Comparison of ENCODE assay signal across 19 cellular contexts in genomic region chr13:35365885-35366284, GRCh38.
A peak's percentile ranks its signal among the peaks of the same experiment; 100 is the strongest.
DNase-seq lines count a peak whose midpoint lies in the region; FAIRE-seq and TF ChIP-seq lines count a peak whose summit lies in the region.
"Had no signal": no experiment of that assay in that cellular context is flagged by ENCODE, and none has a peak within 500 bp of the region (broad histone marks: within the 10 kb centered on the region; RNA-seq: fewer than 3 reads in every experiment).

No MANE protein-coding gene starts in this region.

- POLR2A ChIA-PET in HEK293T (lab: Yijun Ruan, JAX), result no interaction called here

- in situ Hi-C loops in GM13976 (cut with MboI; ENCODE audit: low sequenced_read_pairs, unreplicated experiment), result no loop called here
- in situ Hi-C loops in GM13977 (cut with MboI; ENCODE audit: low pct_unique_long_range_greater_than_20kb, low sequenced_read_pairs, unreplicated experiment), result no loop called here

- CTCF ChIA-PET in HEK293T (lab: Yijun Ruan, JAX), result no interaction called here

- TF ChIP-seq CTCF in D721Med (IDR thresholded peaks at IDR 0.05; ENCODE audit: insufficient read depth, missing control alignments) (no peak), GM13976 (IDR thresholded peaks at IDR 0.05; ENCODE audit: borderline replicate concordance, control extremely low read depth, extremely low read depth, insufficient read depth, missing control alignments) (no peak), GM13977 (IDR thresholded peaks at IDR 0.05; ENCODE audit: extremely low read depth, insufficient read depth, missing control alignments) (no peak)

- peak; percentile 85 for FAIRE-seq in D721Med (lab: Jason Lieb, UNC)
- FAIRE-seq in islet of Langerhans (lab: Jason Lieb, UNC), result peak; percentile 21
- FAIRE-seq: GM12878, GM12892, GM18507 had no signal

- DNase-seq in D721Med (ENCODE audit: insufficient read length, low spot score), result no peak
- no peak for DNase-seq in HEK293T (ENCODE audit: extremely low spot score)
- DNase-seq in GM13976 (ENCODE audit: low spot score), result no peak
- no peak for DNase-seq in EL
- DNase-seq in GM13977 (ENCODE audit: low spot score), result no peak
- DNase-seq: 8988T; ACHN; BE2C; C1 segment of cervical spinal cord; CD4-positive, alpha-beta memory T cell; CD4-positive, CD25-positive, alpha-beta regulatory T cell; CD8-positive, alpha-beta memory T cell; COR-L47; DMS79 treated with DMSO at 0.1 percent for 48 hours; GDM1 had no signal

TF ChIP-seq in HEK293T, 16 proteins besides CTCF, POLR2A, EP300 and RAD21:
- peak; percentile 59 for TF ChIP-seq PKNOX1 (IDR thresholded peaks at IDR 0.05)
- no peak for TF ChIP-seq ZNF384 (IDR thresholded peaks at IDR 0.05)
